8 cellular contexts compared by ENCODE assay signal in genomic region chr15:99732268-99732641, GRCh38. TPM values are rescaled to one million over a fixed set of nuclear protein-coding genes. Genes with fewer than 3 reads are reported as not detected.
DNase-seq lines count a peak whose midpoint lies in the region; ATAC-seq, FAIRE-seq and TF ChIP-seq lines count a peak whose summit lies in the region.

No MANE protein-coding gene starts in this region.

- peaks cover 10% of the 10 kb centered on the region; the same call in 1 of the 3 replicates for H3K4me1 ChIP-seq in A549
- H3K4me1 ChIP-seq in mesendoderm (ENCODE audit: control insufficient read depth, low read depth, low read length): peaks cover 2% of the 10 kb centered on the region

- H3K27me3 ChIP-seq in mesendoderm (ENCODE audit: insufficient read depth, low read length, poor library complexity): no peaks in the 10 kb centered on the region

- no peaks in the 10 kb centered on the region for H3K79me1 ChIP-seq in mesendoderm (ENCODE audit: low read length)

- H3K4me2 ChIP-seq in A549 (peak overlapping the region; percentile 86), mesendoderm (ENCODE audit: low read length) (peak overlapping the region; percentile 78)

- peaks cover 0 to 2% (median 0%) of the 10 kb centered on the region in 3 donors for H3K9me3 Mint-ChIP-seq in IgD-negative memory B cell

- H3K23ac ChIP-seq in mesendoderm (ENCODE audit: low read length): no peak overlapping the region

- CTCF ChIA-PET in A549 (lab: Yijun Ruan, JAX): interaction anchor here (0.8 to 3.5 kb wide), 8 partner anchors 14 to 631 kb away, joined by 3 to 30 read pairs (median 5); no protein-coding TSS in a partner anchor

- no peaks in the 10 kb centered on the region for H3K79me2 ChIP-seq in mesendoderm (ENCODE audit: control insufficient read depth, insufficient read depth, low read length)

- TF ChIP-seq RAD21 in A549 (conservative IDR thresholded peaks at IDR 0.05 in 1 of 2, IDR thresholded peaks at IDR 0.05 in 1 of 2): no peak

- H3K36me3 ChIP-seq in mesendoderm (ENCODE audit: control insufficient read depth, insufficient read depth, low read length): no peaks in the 10 kb centered on the region

- H3K4me3 ChIP-seq in A549 (peak overlapping the region; percentile 61), choroid plexus epithelial cell (ENCODE audit: low read depth, low read length) (peak overlapping the region; percentile 76), mesendoderm (ENCODE audit: low read length) (peak overlapping the region; percentile 63)

- no peaks in the 10 kb centered on the region for H3K27me3 Mint-ChIP-seq in IgD-negative memory B cell

- no peak for FAIRE-seq in A549 (lab: Jason Lieb, UNC)

- 89% methylated on average over 8 of the region's 8 CpGs for WGBS in A549 (ENCODE audit: missing lambda C conversion rate)
- no CpG with 5 or more reads among the region's 8 CpGs for WGBS in mesendoderm (ENCODE audit: extremely low coverage, insufficient coverage, low lambda C conversion rate)

- H3K9ac ChIP-seq in mesendoderm (ENCODE audit: low read length): peak overlapping the region; percentile 78

- H3K27ac ChIP-seq in A549 (no peak overlapping the region; a peak in 1 of 6 replicates), mesendoderm (ENCODE audit: low read depth, low read length) (no peak overlapping the region)

- peak overlapping the region; percentile 88 for H3K56ac ChIP-seq in mesendoderm (ENCODE audit: low read length)

- no peak overlapping the region for H4K5ac ChIP-seq in mesendoderm (ENCODE audit: low read length)

- POLR2A ChIA-PET in A549 (lab: Yijun Ruan, JAX): interaction anchor here (1.5 kb wide), 1 partner anchor 13 kb away, joined by 10 read pairs; no protein-coding TSS in a partner anchor

- H2AK5ac ChIP-seq in mesendoderm (ENCODE audit: low read length): no peak overlapping the region

- no peak overlapping the region for H3K18ac ChIP-seq in mesendoderm (ENCODE audit: low read length)

- H4K8ac ChIP-seq in mesendoderm (ENCODE audit: low read depth, low read length): no peak overlapping the region

- TF ChIP-seq EP300 in A549 (IDR thresholded peaks at IDR 0.05): no peak

- no peak for DNase-seq in A549 (ENCODE audit: low read depth in 1 of 2, low spot score in 1 of 2)
- DNase-seq in choroid plexus epithelial cell (ENCODE audit: low read depth): peak; percentile 64
- DNase-seq in mesendoderm: no peak
- no peak for DNase-seq in left lobe of liver (ENCODE audit: low spot score)
- no peak for DNase-seq in GM10266 (ENCODE audit: extremely low spot score)
- DNase-seq in 8988T: no peak
- no peak for DNase-seq in activated effector memory CD4-positive, alpha-beta T cell treated with anti-CD3 and anti-CD28 coated beads, Interleukin-2, amount 50 U/mL, for 16 hours

- H3K4ac ChIP-seq in mesendoderm (ENCODE audit: low read depth, low read length): no peak overlapping the region

- TF ChIP-seq CTCF in A549 (IDR thresholded peaks at IDR 0.05): no peak
- no peak for TF ChIP-seq CTCF in choroid plexus epithelial cell (conservative IDR thresholded peaks at IDR 0.05; ENCODE audit: low read depth, low read length)
- no peak for TF ChIP-seq CTCF in GM10266 (IDR thresholded peaks at IDR 0.05; ENCODE audit: control insufficient read depth, insufficient read depth, low read depth, missing control alignments)

- H3K27ac Mint-ChIP-seq in IgD-negative memory B cell: peak overlapping the region in 2 of 3 donors; percentile 62 to 84

- peaks cover 0 to 16% (median 8%) of the 10 kb centered on the region in 3 donors for H3K4me1 Mint-ChIP-seq in IgD-negative memory B cell

- H2BK15ac ChIP-seq in mesendoderm (replicated peaks; ENCODE audit: low read depth): no peak overlapping the region

- ATAC-seq in A549 (no peak), left lobe of liver (no peak)

- no peaks in the 10 kb centered on the region for H3K9me3 ChIP-seq in A549

- no peak overlapping the region for H2BK5ac ChIP-seq in mesendoderm (ENCODE audit: low read length)

- no peak overlapping the region for H2BK120ac ChIP-seq in mesendoderm (ENCODE audit: low read depth, low read length)

- no peak for TF ChIP-seq POLR2A in A549 (IDR thresholded peaks at IDR 0.05; ENCODE audit: low read length)

- no peaks in the 10 kb centered on the region for H3K36me3 Mint-ChIP-seq in IgD-negative memory B cell

- H3K4me3 Mint-ChIP-seq in IgD-negative memory B cell: peak overlapping the region; percentile 85 to 97 (median 91)

TF ChIP-seq in A549, 52 proteins besides CTCF, POLR2A, EP300 and RAD21:
- TF ChIP-seq HMGXB4 (CRISPR knock-in tag; IDR thresholded peaks at IDR 0.05; ENCODE audit: borderline replicate concordance) (no peak), EHF (CRISPR knock-in tag; IDR thresholded peaks at IDR 0.05) (no peak), FOXS1 (CRISPR knock-in tag; IDR thresholded peaks at IDR 0.05) (no peak), FOSB (CRISPR knock-in tag; IDR thresholded peaks at IDR 0.05) (no peak), RARB (CRISPR knock-in tag; IDR thresholded peaks at IDR 0.05) (no peak), RCOR1 (IDR thresholded peaks at IDR 0.05; ENCODE audit: low read depth, low read length) (no peak), ZSCAN20 (CRISPR knock-in tag; IDR thresholded peaks at IDR 0.05) (no peak), EHMT2 (IDR thresholded peaks at IDR 0.05; ENCODE audit: low read depth) (no peak), HOXA7 (CRISPR knock-in tag; IDR thresholded peaks at IDR 0.05) (no peak)
- TF ChIP-seq, protein P1, sequence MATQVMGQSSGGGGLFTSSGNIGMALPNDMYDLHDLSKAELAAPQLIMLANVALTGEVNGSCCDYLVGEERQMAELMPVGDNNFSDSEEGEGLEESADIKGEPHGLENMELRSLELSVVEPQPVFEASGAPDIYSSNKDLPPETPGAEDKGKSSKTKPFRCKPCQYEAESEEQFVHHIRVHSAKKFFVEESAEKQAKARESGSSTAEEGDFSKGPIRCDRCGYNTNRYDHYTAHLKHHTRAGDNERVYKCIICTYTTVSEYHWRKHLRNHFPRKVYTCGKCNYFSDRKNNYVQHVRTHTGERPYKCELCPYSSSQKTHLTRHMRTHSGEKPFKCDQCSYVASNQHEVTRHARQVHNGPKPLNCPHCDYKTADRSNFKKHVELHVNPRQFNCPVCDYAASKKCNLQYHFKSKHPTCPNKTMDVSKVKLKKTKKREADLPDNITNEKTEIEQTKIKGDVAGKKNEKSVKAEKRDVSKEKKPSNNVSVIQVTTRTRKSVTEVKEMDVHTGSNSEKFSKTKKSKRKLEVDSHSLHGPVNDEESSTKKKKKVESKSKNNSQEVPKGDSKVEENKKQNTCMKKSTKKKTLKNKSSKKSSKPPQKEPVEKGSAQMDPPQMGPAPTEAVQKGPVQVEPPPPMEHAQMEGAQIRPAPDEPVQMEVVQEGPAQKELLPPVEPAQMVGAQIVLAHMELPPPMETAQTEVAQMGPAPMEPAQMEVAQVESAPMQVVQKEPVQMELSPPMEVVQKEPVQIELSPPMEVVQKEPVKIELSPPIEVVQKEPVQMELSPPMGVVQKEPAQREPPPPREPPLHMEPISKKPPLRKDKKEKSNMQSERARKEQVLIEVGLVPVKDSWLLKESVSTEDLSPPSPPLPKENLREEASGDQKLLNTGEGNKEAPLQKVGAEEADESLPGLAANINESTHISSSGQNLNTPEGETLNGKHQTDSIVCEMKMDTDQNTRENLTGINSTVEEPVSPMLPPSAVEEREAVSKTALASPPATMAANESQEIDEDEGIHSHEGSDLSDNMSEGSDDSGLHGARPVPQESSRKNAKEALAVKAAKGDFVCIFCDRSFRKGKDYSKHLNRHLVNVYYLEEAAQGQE (IDR thresholded peaks at IDR 0.05): no peak

RNA-seq across cellular contexts. Expression of gene LYSMD4, which starts 1.0 kb away (rescaled TPM):
- polyA plus RNA-seq in A549 (2011; rRNA removed): 3.8 TPM in 2 replicates
- 4.8 and 5.6 TPM in 2 replicates for polyA plus RNA-seq in A549 (2012; cell fraction: cytosol; rRNA removed)
- polyA plus RNA-seq in A549 (2012; cell fraction: nucleus; rRNA removed): 12.3 and 18.5 TPM in 2 replicates
- polyA plus RNA-seq in A549 (2017; fragmentation: RNase III; extraction: RNeasy Plus Mini Kit Qiagen cat#74134 plus additional on column Dnase treatment): 5.4 to 6.0 TPM (median 6.0 TPM) in 3 replicates
- 5.5 and 5.9 TPM in 2 replicates for polyA minus RNA-seq in A549 (2011; rRNA and poly(A)+ RNA removed)
- polyA plus RNA-seq in IgD-negative memory B cell: 3.1 TPM
- polyA plus RNA-seq in mesendoderm (2013, experiment 1 of 2): 8.6 TPM
- polyA plus RNA-seq in mesendoderm (2013, experiment 2 of 2): 9.6 TPM
- total RNA-seq in left lobe of liver: 3.3 TPM
